26 cellular contexts compared by ENCODE assay signal in genomic region chr7:93133020-93133419, GRCh38. TPM values are rescaled to one million over a fixed set of nuclear protein-coding genes. Genes with fewer than 3 reads are reported as not detected.
"Had no signal": no experiment of that assay in that cellular context is flagged by ENCODE, and none has a peak within 500 bp of the region (broad histone marks: within the 10 kb centered on the region; RNA-seq: fewer than 3 reads in every experiment).

No MANE protein-coding gene starts in this region.

- H3K27ac Mint-ChIP-seq: natural killer cell; nephron; neural progenitor cell; progenitor cell of endocrine pancreas; stimulated activated effector memory CD8-positive, alpha-beta T cell treated with anti-CD3 and anti-CD28 coated beads, Interleukin-12 subunit alpha, Interleukin-12 subunit beta, amount 100 ng/mL, for 72 hours; stimulated activated naive B cell treated with anti-CD40 and anti-IgM and Interleukin-4, amounts not matched to agents 10 μg/mL and 1 μg/mL and 100 μg/mL, for 72 hours; stimulated activated naive CD8-positive, alpha-beta T cell treated with anti-CD3 and anti-CD28 coated beads, Interleukin-15, Interleukin-2, amounts not matched to agents 100 ng/mL and 50 ng/mL, for 24 hours had no signal

- H3K27me3 Mint-ChIP-seq: stimulated activated naive B cell treated with anti-CD40 and anti-IgM and Interleukin-4, amounts not matched to agents 10 μg/mL and 1 μg/mL and 100 μg/mL, for 72 hours; stimulated activated naive CD8-positive, alpha-beta T cell treated with anti-CD3 and anti-CD28 coated beads, Interleukin-15, Interleukin-2, amounts not matched to agents 100 ng/mL and 50 ng/mL, for 24 hours had no signal

- H3K4me3 Mint-ChIP-seq: natural killer cell; nephron; neural progenitor cell; stimulated activated effector memory CD8-positive, alpha-beta T cell treated with anti-CD3 and anti-CD28 coated beads, Interleukin-12 subunit alpha, Interleukin-12 subunit beta, amount 100 ng/mL, for 72 hours; stimulated activated naive B cell treated with anti-CD40 and anti-IgM and Interleukin-4, amounts not matched to agents 10 μg/mL and 1 μg/mL and 100 μg/mL, for 72 hours; stimulated activated naive CD8-positive, alpha-beta T cell treated with anti-CD3 and anti-CD28 coated beads, Interleukin-15, Interleukin-2, amounts not matched to agents 100 ng/mL and 50 ng/mL, for 24 hours had no signal

- H3K4me1 Mint-ChIP-seq: nephron; neural progenitor cell; stimulated activated effector memory CD8-positive, alpha-beta T cell treated with anti-CD3 and anti-CD28 coated beads, Interleukin-12 subunit alpha, Interleukin-12 subunit beta, amount 100 ng/mL, for 72 hours; stimulated activated naive B cell treated with anti-CD40 and anti-IgM and Interleukin-4, amounts not matched to agents 10 μg/mL and 1 μg/mL and 100 μg/mL, for 72 hours had no signal

- H3K36me3 Mint-ChIP-seq: neural progenitor cell had no signal

- DNase-seq: natural killer cell; occipital lobe; ovary; posterior cingulate gyrus; psoas muscle; right cardiac atrium; right lobe of liver; sigmoid colon; small intestine; stimulated activated CD4-positive, alpha-beta T cell treated with anti-CD3 and anti-CD28 coated beads, Interleukin-15, amount 100 ng/mL, for 24 hours; stimulated activated CD4-positive, alpha-beta T cell treated with anti-CD3 and anti-CD28 coated beads, Interleukin-2, amount 100 ng/mL, for 24 hours; stimulated activated CD4-positive, alpha-beta T cell treated with anti-CD3 and anti-CD28 coated beads, Interleukin-2, amount 100 ng/mL, for 48 hours; stimulated activated CD4-positive, alpha-beta T cell treated with anti-CD3 and anti-CD28 coated beads, Interleukin-4, amount 100 ng/mL, for 24 hours; stimulated activated naive B cell treated with anti-CD40 and anti-IgM and Interleukin-4, amounts not matched to agents 10 μg/mL and 1 μg/mL and 100 μg/mL, for 72 hours; stimulated activated naive CD4-positive, alpha-beta T cell treated with Interleukin-2 at 50 U/mL for 16 hours; stomach; thyroid gland; trophoblast cell; upper lobe of right lung; uterus had no signal

RNA-seq across cellular contexts. Expression of gene SAMD9L, which starts 15.2 kb away (rescaled TPM):
- total RNA-seq: progenitor cell of endocrine pancreas had no signal
- polyA plus RNA-seq: neural cell had no signal

RNA-seq across cellular contexts. Expression of gene SAMD9, which starts 15.2 kb away (rescaled TPM):
- polyA plus RNA-seq: neural cell had no signal
